1 cellular context compared by ENCODE assay signal in genomic region chr3:150216041-150216811, GRCh38.
A peak's percentile ranks its signal among the peaks of the same experiment; 100 is the strongest.
TF ChIP-seq lines count a peak whose summit lies in the region.

No MANE protein-coding gene starts in this region.

TF ChIP-seq in HEK293, 187 proteins besides CTCF, POLR2A, EP300 and RAD21 (continued from another document):
- TF ChIP-seq ZNF518A (tag by site-specific recombination; conservative IDR thresholded peaks at IDR 0.05; ENCODE audit: low read depth) (no peak; the same call in 1 of the 2 replicates), ZBTB8A (tag by site-specific recombination; IDR thresholded peaks at IDR 0.05) (peak; percentile 81), ZBTB48 (tag by site-specific recombination; IDR thresholded peaks at IDR 0.05) (peak; percentile 74), YY2 (tag by site-specific recombination; IDR thresholded peaks at IDR 0.05) (no peak), ZNF362 (tag by site-specific recombination; IDR thresholded peaks at IDR 0.05) (no peak), ZNF600 (tag by site-specific recombination; IDR thresholded peaks at IDR 0.05) (0 out of 2 replicates have a peak, but pooled peaks have one; percentile 34), FEZF1 (tag by site-specific recombination; IDR thresholded peaks at IDR 0.05) (peak; percentile 71), KLF17 (tag by site-specific recombination; IDR thresholded peaks at IDR 0.05) (no peak), KLF10 (tag by site-specific recombination; IDR thresholded peaks at IDR 0.05) (no peak), SP7 (tag by site-specific recombination; IDR thresholded peaks at IDR 0.05) (peak; percentile 33; the same call in 1 of the 2 replicates), ZNF366 (tag by site-specific recombination; conservative IDR thresholded peaks at IDR 0.05) (peak; percentile 69; the same call in 1 of the 2 replicates), IKZF3 (tag by site-specific recombination; IDR thresholded peaks at IDR 0.05) (0 out of 2 replicates have a peak, but pooled peaks have one; percentile 32)
